ENCODE assay signal across 2 cellular contexts in genomic region chr11:65884716-65885092, GRCh38.
TF ChIP-seq lines count a peak whose summit lies in the region.

No MANE protein-coding gene starts in this region.

TF ChIP-seq in Ishikawa, 13 proteins besides CTCF, POLR2A, EP300 and RAD21:
- TF ChIP-seq USF1 (IDR thresholded peaks at IDR 0.05) (no peak), ZBTB7A (IDR thresholded peaks at IDR 0.05; ENCODE audit: low read depth) (no peak), CEBPB (IDR thresholded peaks at IDR 0.05) (no peak)

TF ChIP-seq in neural cell, 6 proteins besides CTCF, POLR2A, EP300 and RAD21 (continued from another document):
- TF ChIP-seq REST (IDR thresholded peaks at IDR 0.05; ENCODE audit: borderline replicate concordance) (no peak), EZH2 (IDR thresholded peaks at IDR 0.05; ENCODE audit: borderline replicate concordance, insufficient read depth, low read length, poor library complexity, severe bottlenecking) (no peak), POLR2AphosphoS5 (IDR thresholded peaks at IDR 0.05) (peak; percentile 22), MXI1 (conservative IDR thresholded peaks at IDR 0.05; ENCODE audit: poor library complexity, severe bottlenecking) (no peak)
